In the genomic region with DNA sequence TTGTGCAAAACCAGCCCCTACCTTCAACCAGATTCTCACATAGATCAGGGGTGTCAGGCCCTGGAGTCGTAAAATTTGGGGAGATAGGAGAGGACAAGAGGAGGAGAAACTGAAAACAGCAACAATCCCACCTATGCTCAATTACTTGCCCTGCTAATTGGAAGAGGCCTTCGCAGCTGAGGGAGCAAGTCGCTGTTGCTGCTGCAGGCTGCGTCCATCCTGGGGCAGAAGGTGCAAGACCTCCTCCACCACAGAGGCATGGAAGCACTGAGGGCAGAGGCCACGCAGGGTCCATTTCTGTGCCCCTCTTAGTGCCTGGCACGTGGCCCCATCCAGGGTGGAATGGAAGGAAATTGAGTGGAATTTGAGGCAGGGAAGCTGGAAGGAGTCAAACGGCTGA, we compare ENCODE assay signal across 20 cellular contexts. TPM values are rescaled to one million over a fixed set of nuclear protein-coding genes. Genes with fewer than 3 reads are reported as not detected.
DNase-seq lines count a peak whose midpoint lies in the region; ATAC-seq, FAIRE-seq and TF ChIP-seq lines count a peak whose summit lies in the region.
"Had no signal": no experiment of that assay in that cellular context is flagged by ENCODE, and none has a peak within 500 bp of the region (broad histone marks: within the 10 kb centered on the region; RNA-seq: fewer than 3 reads in every experiment).

No MANE protein-coding gene starts in this region.

- peak; percentile 34 for DNase-seq in activated effector memory CD4-positive, alpha-beta T cell treated with anti-CD3 and anti-CD28 coated beads, Interleukin-2, amount 50 U/mL, for 16 hours
- no peak for DNase-seq in activated effector memory CD4-positive, alpha-beta T cell treated with Interleukin-2 at 50 U/mL for 16 hours
- DNase-seq in H1 (ENCODE audit: low read depth in 1 of 2, low spot score in 2 of 2) (no peak), neural progenitor cell (ENCODE audit: low spot score) (no peak), ovary (no peak), D721Med (ENCODE audit: insufficient read length, low spot score) (no peak), retina (no peak)
- DNase-seq: ACHN; BE2C; C1 segment of cervical spinal cord; CD4-positive, CD25-positive, alpha-beta regulatory T cell; CD8-positive, alpha-beta memory T cell; COR-L47; H9 had no signal

- no peak for ATAC-seq in GM18870 (IDR thresholded peaks at IDR 0.05; ENCODE audit: unreplicated experiment)

- no peak overlapping the region for H4K5ac ChIP-seq in H1 (ENCODE audit: insufficient read length, low read depth, low read length)

- H3K27ac ChIP-seq in H1 (ENCODE audit: low read depth, low read length) (no peak overlapping the region), neural progenitor cell (no peak overlapping the region), ovary (no peak overlapping the region)

- H2BK120ac ChIP-seq in H1 (replicated peaks; ENCODE audit: low read depth, low read length) = no peak overlapping the region

- no peak overlapping the region for H2BK5ac ChIP-seq in H1 (ENCODE audit: low read depth, low read length)

- no peak overlapping the region for H3K14ac ChIP-seq in H1 (ENCODE audit: insufficient read length)

- H3K79me1 ChIP-seq in H1 (ENCODE audit: low read depth, low read length) = no peaks in the 10 kb centered on the region

- H3K79me2 ChIP-seq in H1 (ENCODE audit: control insufficient read depth in 1 of 2, insufficient read depth in 2 of 2, low read length in 2 of 2) (no peaks in the 10 kb centered on the region), neural progenitor cell (ENCODE audit: low read depth) (no peaks in the 10 kb centered on the region)

- no peak overlapping the region for H2BK12ac ChIP-seq in H1 (ENCODE audit: low read depth, low read length)

- no peak overlapping the region for H3K9ac ChIP-seq in H1 (replicated peaks in 1 of 4; ENCODE audit: extremely low read depth in 1 of 4, low read depth in 3 of 4, low read length in 3 of 4)
- H3K9ac ChIP-seq in neural progenitor cell = no peak overlapping the region

- H3K18ac ChIP-seq in H1 (ENCODE audit: extremely low read depth, low read length) = peak overlapping the region; percentile 36; the same call in 1 of the 2 replicates

- H3K4me1 ChIP-seq in H1 (replicated peaks in 1 of 4; ENCODE audit: control insufficient read depth in 3 of 4, insufficient read depth in 4 of 4, low read length in 3 of 4) (peaks cover 0 to 5% (median 2%) of the 10 kb centered on the region in 4 experiments; a peak in 3 of 7 replicates), neural progenitor cell (peaks cover 11% of the 10 kb centered on the region), ovary (ENCODE audit: insufficient read depth) (peaks cover 15% of the 10 kb centered on the region)
- H3K4me1 ChIP-seq: BE2C had no signal

- H3K4me3 ChIP-seq in H1 (ENCODE audit: extremely low read depth in 1 of 4, insufficient read depth in 2 of 4, low read depth in 3 of 4, low read length in 4 of 4) (no peak overlapping the region), neural progenitor cell (no peak overlapping the region), ovary (no peak overlapping the region)
- H3K4me3 ChIP-seq: GM23338 had no signal

- H3K56ac ChIP-seq in H1 (replicated peaks; ENCODE audit: insufficient read length, low read depth, low read length) = no peak overlapping the region

- peak overlapping the region; percentile 30 for H4K91ac ChIP-seq in H1 (replicated peaks; ENCODE audit: insufficient read length, low read length)

- CTCF ChIA-PET in H1 (lab: Charles Lee; ENCODE audit: partially characterized antibody) = interaction anchor here (0.7 kb wide), 1 partner anchor 87 kb away, joined by 3 read pairs; no protein-coding TSS in a partner anchor

- no peaks in the 10 kb centered on the region for H3K9me3 ChIP-seq in H1 (ENCODE audit: insufficient read depth in 2 of 2, low read depth in 1 of 2, low read length in 1 of 2)
- H3K9me3 ChIP-seq in neural progenitor cell (ENCODE audit: low read depth) = no peaks in the 10 kb centered on the region
- H3K9me3 ChIP-seq in ovary = no peaks in the 10 kb centered on the region
- H3K9me3 ChIP-seq: BE2C had no signal

- no peak for TF ChIP-seq POLR2A in H1 (IDR thresholded peaks at IDR 0.05; ENCODE audit: control extremely low read depth in 1 of 2, low read depth in 2 of 2, low read length in 2 of 2)
- TF ChIP-seq POLR2A in ovary (IDR thresholded peaks at IDR 0.05) = no peak

- H3K36me3 ChIP-seq in H1 (ENCODE audit: control insufficient read depth in 2 of 4, insufficient read depth in 4 of 4, low read length in 3 of 4) (no peaks in the 10 kb centered on the region), neural progenitor cell (no peaks in the 10 kb centered on the region), ovary (no peaks in the 10 kb centered on the region)
- H3K36me3 ChIP-seq: BE2C had no signal

- no peaks in the 10 kb centered on the region for H3K9me3 Mint-ChIP-seq in neural progenitor cell
- H3K9me3 Mint-ChIP-seq: CD4-positive, CD25-positive, alpha-beta regulatory T cell; CD8-positive, alpha-beta memory T cell; GM23338; H9 had no signal

- no peak overlapping the region for H3K4me3 Mint-ChIP-seq in neural progenitor cell
- H3K4me3 Mint-ChIP-seq: CD4-positive, CD25-positive, alpha-beta regulatory T cell; GM23338 had no signal

- TF ChIP-seq EP300 in H1 (IDR thresholded peaks at IDR 0.05; ENCODE audit: borderline replicate concordance in 1 of 2, low read depth in 2 of 2, low read length in 2 of 2) (no peak), ovary (IDR thresholded peaks at IDR 0.05) (no peak)

- FAIRE-seq in H1 (lab: Jason Lieb, UNC) (no peak), D721Med (lab: Jason Lieb, UNC) (no peak)
- FAIRE-seq: G401.6, GM12891, HTR-8/SVneo had no signal

- H2BK20ac ChIP-seq in H1 (ENCODE audit: low read length) = no peak overlapping the region

- H3K4ac ChIP-seq in H1 (replicated peaks; ENCODE audit: insufficient read length, low read depth, low read length) = no peak overlapping the region

- 91% methylated on average over 7 of the region's 7 CpGs; no CpG with 5 or more reads in 1 of the 2 experiments for whole genome bisulfite sequencing in H1 (ENCODE audit: extremely low coverage in 1 of 2, insufficient coverage in 1 of 2, insufficient read length in 1 of 2, insufficient replicate concordance in 2 of 2, low coverage in 1 of 2, low lambda C conversion rate in 2 of 2, missing lambda C conversion rate in 1 of 2), 2 experiments
- WGBS in ovary, 3 donors = 87 to 92% (median 88%) methylated on average over 7 of the region's 7 CpGs

- H3K4me1 Mint-ChIP-seq in neural progenitor cell = peaks cover 32% of the 10 kb centered on the region

- H4K8ac ChIP-seq in H1 (ENCODE audit: extremely low read depth, insufficient read depth, low read length) = no peak overlapping the region

- intact Hi-C loops in ovary (cut with DNase I) = loop anchor here in 3 of 4 donors (5.0 kb wide), 2 partner anchors 575 to 680 kb away; no protein-coding TSS in a partner anchor

- no peaks in the 10 kb centered on the region for H3F3A ChIP-seq in neural progenitor cell (ENCODE audit: low read depth)

- no peaks in the 10 kb centered on the region for H3K36me3 Mint-ChIP-seq in neural progenitor cell
- H3K36me3 Mint-ChIP-seq: CD4-positive, CD25-positive, alpha-beta regulatory T cell; CD8-positive, alpha-beta memory T cell had no signal

- H3K27me3 Mint-ChIP-seq in neural progenitor cell (ENCODE audit: insufficient read depth, low read depth) = peaks cover 2% of the 10 kb centered on the region

- H4K20me1 ChIP-seq in H1 (replicated peaks in 1 of 2; ENCODE audit: control insufficient read depth in 1 of 2, insufficient read depth in 2 of 2, low read length in 2 of 2) (no peaks in the 10 kb centered on the region), neural progenitor cell (ENCODE audit: low read depth) (no peaks in the 10 kb centered on the region)

- no peak for TF ChIP-seq CTCF in H1 (IDR thresholded peaks at IDR 0.05; ENCODE audit: control extremely low read depth in 1 of 3, insufficient read depth in 1 of 3, low read depth in 1 of 3, low read length in 3 of 3)
- TF ChIP-seq CTCF in neural progenitor cell (IDR thresholded peaks at IDR 0.05) = no peak
- no peak for TF ChIP-seq CTCF in ovary (IDR thresholded peaks at IDR 0.05)
- no peak for TF ChIP-seq CTCF in D721Med (IDR thresholded peaks at IDR 0.05; ENCODE audit: insufficient read depth, missing control alignments)

- H3K23ac ChIP-seq in H1 (ENCODE audit: insufficient read length) = no peak overlapping the region

- H3K23me2 ChIP-seq in H1 (ENCODE audit: low read depth, low read length) = no peaks in the 10 kb centered on the region

- no peak overlapping the region; a peak in 1 of 4 replicates for H3K4me2 ChIP-seq in H1 (ENCODE audit: insufficient read depth in 1 of 2, low read depth in 2 of 2, low read length in 2 of 2)
- no peak overlapping the region for H3K4me2 ChIP-seq in neural progenitor cell
- H3K4me2 ChIP-seq: GM23338 had no signal

- H2AK5ac ChIP-seq in H1 (ENCODE audit: low read depth, low read length) = no peak overlapping the region

- H3K27me3 ChIP-seq in H1 (replicated peaks in 1 of 4; ENCODE audit: control insufficient read depth in 3 of 4, extremely low read depth in 1 of 4, insufficient read depth in 3 of 4, low read length in 3 of 4) (no peaks in the 10 kb centered on the region), neural progenitor cell (no peaks in the 10 kb centered on the region), ovary (no peaks in the 10 kb centered on the region)
- H3K27me3 ChIP-seq: BE2C had no signal

- no peak overlapping the region for H3K27ac Mint-ChIP-seq in neural progenitor cell
- H3K27ac Mint-ChIP-seq: CD4-positive, CD25-positive, alpha-beta regulatory T cell; GM23338 had no signal

- POLR2A ChIA-PET in H1 (lab: Charles Lee; ENCODE audit: partially characterized antibody) = no interaction called here

- no peak overlapping the region for H2BK15ac ChIP-seq in H1 (ENCODE audit: low read length)

- TF ChIP-seq RAD21 in H1 (IDR thresholded peaks at IDR 0.05 in 1 of 2, conservative IDR thresholded peaks at IDR 0.05 in 1 of 2; ENCODE audit: low read depth in 2 of 2, low read length in 2 of 2) = no peak

- H2AFZ ChIP-seq in H1 (ENCODE audit: low read length) = peak overlapping the region; percentile 49; the same call in 1 of the 2 replicates
- H2AFZ ChIP-seq in neural progenitor cell (replicated peaks) = peak overlapping the region; percentile 24
- H2AFZ ChIP-seq: GM23338 had no signal

TF ChIP-seq in H1, 55 proteins besides CTCF, POLR2A, EP300 and RAD21 (continues in another document):
- TF ChIP-seq SAP30 (IDR thresholded peaks at IDR 0.05; ENCODE audit: insufficient read depth, insufficient replicate concordance, low read length) = no peak

RNA-seq across cellular contexts. Expression of gene CNGA3, which starts 36.5 kb away (rescaled TPM):
- total RNA-seq in H1 (2021; fragmentation: NEBNext Ultra II Directional; extraction: Animal tissue kit (Norgen Biotek cat#: 25700)) = not detected in 2 replicates
- polyA plus RNA-seq in H1 (2011; rRNA removed) (0.02 TPM in 1 of 2 replicates, not detected in the other), ovary (under 1 TPM in 1 of 2 donors, not detected in 1; 0.10 TPM)
- polyA plus RNA-seq in H1 (2011; cell fraction: cytosol; rRNA removed) = 0.04 TPM
- 0.06 TPM for polyA plus RNA-seq in H1 (2011; cell fraction: nucleus; rRNA removed)
- polyA plus RNA-seq in H1 (2012, experiment 1 of 2) = not detected in 4 replicates
- not detected for polyA plus RNA-seq in H1 (2012, experiment 2 of 2)
- 0.02 TPM for polyA plus RNA-seq in H1 (2013, experiment 1 of 2)
- not detected for polyA plus RNA-seq in H1 (2013, experiment 2 of 2)
- polyA minus RNA-seq in H1 (2011; rRNA and poly(A)+ RNA removed) = not detected in 2 replicates
- not detected for polyA minus RNA-seq in H1 (2011; cell fraction: cytosol; rRNA and poly(A)+ RNA removed)
- polyA minus RNA-seq in H1 (2011; cell fraction: nucleus; rRNA and poly(A)+ RNA removed) = not detected
- total RNA-seq in neural progenitor cell (ENCODE audit: low replicate concordance) (not detected in 2 replicates), ovary (under 1 TPM in 2 of 7 donors, not detected in 5; 0.05 to 0.34 TPM)
- total RNA-seq: A172; CD4-positive, CD25-positive, alpha-beta regulatory T cell; CD8-positive, alpha-beta memory T cell; GM23338; H9 had no signal
- polyA plus RNA-seq: CD4-positive, CD25-positive, alpha-beta regulatory T cell; CD8-positive, alpha-beta memory T cell; GM23338 had no signal
